14 cellular contexts compared by ENCODE assay signal in genomic region chr2:138298120-138298814, GRCh38.
DNase-seq lines count a peak whose midpoint lies in the region; ATAC-seq, FAIRE-seq and TF ChIP-seq lines count a peak whose summit lies in the region.
"Had no signal": no experiment of that assay in that cellular context is flagged by ENCODE, and none has a peak within 500 bp of the region (broad histone marks: within the 10 kb centered on the region; RNA-seq: fewer than 3 reads in every experiment).

No MANE protein-coding gene starts in this region.

- H3K4me3 ChIP-seq in brain microvascular endothelial cell (ENCODE audit: low read depth, low read length) = no peak overlapping the region

- no peaks in the 10 kb centered on the region for H3K36me3 ChIP-seq in brain microvascular endothelial cell (replicated peaks)

- H3K4me3 Mint-ChIP-seq in activated T-cell treated with anti-CD3 and anti-CD28 coated beads, Interleukin-2, amount 50 U/mL, for 72 hours = no peak overlapping the region

- H3K27me3 ChIP-seq in brain microvascular endothelial cell (replicated peaks) = no peaks in the 10 kb centered on the region

- H3K9me3 Mint-ChIP-seq in activated T-cell treated with anti-CD3 and anti-CD28 coated beads, Interleukin-2, amount 50 U/mL, for 72 hours = peaks cover 0 to 1% of the 10 kb centered on the region in 2 donors

- H3K27me3 Mint-ChIP-seq in activated T-cell treated with anti-CD3 and anti-CD28 coated beads, Interleukin-2, amount 50 U/mL, for 72 hours (ENCODE audit: low read depth) = no peaks in the 10 kb centered on the region

- H3K27ac Mint-ChIP-seq in activated T-cell treated with anti-CD3 and anti-CD28 coated beads, Interleukin-2, amount 50 U/mL, for 72 hours = no peak overlapping the region

- no peaks in the 10 kb centered on the region for H3K36me3 Mint-ChIP-seq in activated T-cell treated with anti-CD3 and anti-CD28 coated beads, Interleukin-2, amount 50 U/mL, for 72 hours (ENCODE audit: insufficient read depth in 2 of 2)

- DNase-seq in GM18507 (ENCODE audit: extremely low spot score, insufficient read length, low read depth) (no peak), brain microvascular endothelial cell (no peak), epidermal melanocyte (ENCODE audit: insufficient read length, low spot score) (no peak)
- DNase-seq in activated T-cell treated with anti-CD3 and anti-CD28 coated beads, Interleukin-2, amount 50 U/mL, for 72 hours = no peak
- no peak for DNase-seq in activated CD8-positive, alpha-beta memory T cell treated with anti-CD3 and anti-CD28 coated beads for 24 hours
- DNase-seq: activated CD4-positive, CD25-positive, alpha-beta regulatory T cell treated with anti-CD3 and anti-CD28 coated beads, Interleukin-2, amount 50 U/mL, for 72 hours; effector memory CD4-positive, alpha-beta T cell; NCI-H2107; stimulated activated CD4-positive, alpha-beta T cell treated with anti-CD3 and anti-CD28 coated beads, Interleukin-2, amount 100 ng/mL, for 48 hours; stimulated activated naive CD4-positive, alpha-beta T cell had no signal

- peak; percentile 75 for ATAC-seq in GM19463 (IDR thresholded peaks at IDR 0.05; ENCODE audit: unreplicated experiment)
- ATAC-seq in HG02798 (IDR thresholded peaks at IDR 0.05; ENCODE audit: poor library complexity, unreplicated experiment) = peak; percentile 47
- ATAC-seq in HG03378 (IDR thresholded peaks at IDR 0.05; ENCODE audit: unreplicated experiment) = peak; percentile 70
- no peak for ATAC-seq in activated T-cell treated with anti-CD3 and anti-CD28 coated beads, Interleukin-2, amount 50 U/mL, for 72 hours (replicated peaks in 1 of 2)

- TF ChIP-seq CTCF in brain microvascular endothelial cell (IDR thresholded peaks at IDR 0.05; ENCODE audit: low read depth, low read length, missing control alignments) = no peak

- no peaks in the 10 kb centered on the region for H3K4me1 Mint-ChIP-seq in activated T-cell treated with anti-CD3 and anti-CD28 coated beads, Interleukin-2, amount 50 U/mL, for 72 hours (ENCODE audit: low read depth)

- in situ Hi-C loops in brain microvascular endothelial cell (cut with HindIII; ENCODE audit: low pct_ligation_motif_present, low sequenced_read_pairs) = no loop called here

- FAIRE-seq in GM18507 (lab: Jason Lieb, UNC) = peak; percentile 85
- FAIRE-seq: keratinocyte had no signal

- H3K27ac ChIP-seq in brain microvascular endothelial cell = no peak overlapping the region

Comparison
In these comparisons a context has a peak if more than half of its experiments do, and no peak if none do; other contexts are left out.
1. ATAC-seq: peak in GM19463 (single experiment), HG02798 (single experiment) and HG03378 (single experiment); none in activated T-cell treated with anti-CD3 and anti-CD28 coated beads, Interleukin-2, amount 50 U/mL, for 72 hours (0 of 2).